In genomic region chr3:155101398-155101797, GRCh38 we compare ENCODE assay signal across 14 cellular contexts. TPM values are rescaled to one million over a fixed set of nuclear protein-coding genes. Genes with fewer than 3 reads are reported as not detected.
DNase-seq lines count a peak whose midpoint lies in the region; ATAC-seq and TF ChIP-seq lines count a peak whose summit lies in the region.
"Had no signal": no experiment of that assay in that cellular context is flagged by ENCODE, and none has a peak within 500 bp of the region (broad histone marks: within the 10 kb centered on the region; RNA-seq: fewer than 3 reads in every experiment).

No MANE protein-coding gene starts in this region.

- H3K4me1 Mint-ChIP-seq in nephron, result no peaks in the 10 kb centered on the region
- H3K4me1 Mint-ChIP-seq: B cell had no signal

- peak overlapping the region; percentile 6 for H3K18ac ChIP-seq in IMR-90 (ENCODE audit: low read depth, low read length)

- in situ Hi-C loops in IMR-90 (cut with MboI; ENCODE audit: low sequenced_read_pairs), result no loop called here

- CTCF ChIA-PET in IMR-90 (lab: Yijun Ruan, JAX), result interaction anchor here (0.7 to 1.2 kb wide), 3 partner anchors 29 to 223 kb away, joined by 3 read pairs; no protein-coding TSS in a partner anchor

- no peaks in the 10 kb centered on the region for H4K20me1 ChIP-seq in IMR-90 (ENCODE audit: insufficient read depth, low read length)

- H3K27ac Mint-ChIP-seq in nephron, result peak overlapping the region in 2 of 3 experiments; percentile 13 to 65
- H3K27ac Mint-ChIP-seq: B cell had no signal

- H3K27ac ChIP-seq in IMR-90 (ENCODE audit: insufficient read depth, low read length) (peak overlapping the region; percentile 7; the same call in 1 of the 2 replicates), tibial nerve (peak overlapping the region in 1 of 4 donors; percentile 34)
- H3K27ac ChIP-seq: pancreas, upper lobe of left lung had no signal

- peaks cover 20% of the 10 kb centered on the region for H3K36me3 Mint-ChIP-seq in nephron (ENCODE audit: low read depth)

- H3K4me3 ChIP-seq in IMR-90 (ENCODE audit: insufficient read depth, low read depth, low read length) (no peak overlapping the region), tibial nerve (no peak overlapping the region)
- H3K4me3 ChIP-seq: pancreas, upper lobe of left lung had no signal

- ATAC-seq in IMR-90 (ENCODE audit: low read depth), result peak; percentile 67
- ATAC-seq in HG03045 (IDR thresholded peaks at IDR 0.05; ENCODE audit: unreplicated experiment), result no peak

- peaks cover 6% of the 10 kb centered on the region for H3K4me1 ChIP-seq in IMR-90 (ENCODE audit: control insufficient read depth, insufficient read depth, low read length)
- peaks cover 0 to 8% (median 0%) of the 10 kb centered on the region in 4 donors for H3K4me1 ChIP-seq in tibial nerve
- H3K4me1 ChIP-seq: pancreas, upper lobe of left lung had no signal

- H3K4ac ChIP-seq in IMR-90 (ENCODE audit: low read depth, low read length), result peak overlapping the region; percentile 53

- no peaks in the 10 kb centered on the region; the same call in 1 of the 2 replicates for H3K9me1 ChIP-seq in IMR-90 (ENCODE audit: insufficient read depth, low read length)

- no peaks in the 10 kb centered on the region for H3K79me1 ChIP-seq in IMR-90 (ENCODE audit: low read depth in 1 of 2, low read length in 2 of 2)

- H3K36me3 ChIP-seq in IMR-90 (ENCODE audit: control insufficient read depth, insufficient read depth, low read length) (no peaks in the 10 kb centered on the region), tibial nerve (no peaks in the 10 kb centered on the region)
- H3K36me3 ChIP-seq: pancreas, upper lobe of left lung had no signal

- no peak for TF ChIP-seq POLR2A in IMR-90 (IDR thresholded peaks at IDR 0.05; ENCODE audit: low read depth, low read length)
- TF ChIP-seq POLR2A in tibial nerve (IDR thresholded peaks at IDR 0.05), result no peak

- no peak overlapping the region for H4K91ac ChIP-seq in IMR-90 (ENCODE audit: insufficient read depth, low read depth, low read length)

- peak in 1 of 2 donors; percentile 9 for TF ChIP-seq EP300 in tibial nerve (IDR thresholded peaks at IDR 0.05)

- TF ChIP-seq CTCF in AG09319 (IDR thresholded peaks at IDR 0.05; ENCODE audit: low read depth, low read length) (no peak), IMR-90 (conservative IDR thresholded peaks at IDR 0.05; ENCODE audit: low read depth, low read length) (no peak), nephron (IDR thresholded peaks at IDR 0.05; ENCODE audit: unreplicated experiment in 3 of 3) (no peak), tibial nerve (IDR thresholded peaks at IDR 0.05) (no peak)

- no peak overlapping the region for H3K56ac ChIP-seq in IMR-90 (ENCODE audit: extremely low read depth, insufficient read depth, low read length)

- H2AK9ac ChIP-seq in IMR-90 (replicated peaks; ENCODE audit: low read depth, low read length, poor library complexity), result no peak overlapping the region

- peak overlapping the region; percentile 12; the same call in 1 of the 2 replicates for H2AK5ac ChIP-seq in IMR-90 (ENCODE audit: low read depth, low read length)

- no TSS peak for BruUV-seq in IMR-90 (replicated peaks; lab: Mats Ljungman, UMichigan)

- WGBS in IMR-90 (ENCODE audit: extremely low coverage in 2 of 2, insufficient read length in 1 of 2), 2 experiments, result no CpG with 5 or more reads among the region's 2 CpGs
- WGBS in tibial nerve, 2 donors, result 14 to 24% methylated on average over 2 of the region's 2 CpGs

- peak overlapping the region in 1 of 2 experiments; percentile 20; a peak in 1 of 4 replicates for H4K8ac ChIP-seq in IMR-90 (ENCODE audit: low read depth in 2 of 2, low read length in 2 of 2)

- no peak overlapping the region for H3K4me3 Mint-ChIP-seq in nephron
- H3K4me3 Mint-ChIP-seq: B cell had no signal

- H2BK120ac ChIP-seq in IMR-90 (ENCODE audit: low read depth, low read length), result peak overlapping the region; percentile 28

- DNase-seq in AG09319 (ENCODE audit: extremely low read depth, low read depth) (peak; percentile 35), IMR-90 (peak; percentile 81), fibroblast of gingiva (ENCODE audit: low read depth) (peak; percentile 92), tibial nerve (ENCODE audit: low spot score in 2 of 2) (no peak), T-helper 9 cell (no peak)
- DNase-seq in stimulated activated CD8-positive, alpha-beta memory T cell treated with anti-CD3 and anti-CD28 coated beads, Interleukin-4, amount 100 ng/mL, for 48 hours, result no peak
- DNase-seq: activated naive CD4-positive, alpha-beta T cell treated with anti-CD3 and anti-CD28 coated beads, Interleukin-2, amount 50 U/mL, for 16 hours; DMS53; NCI-H2107; pancreas; upper lobe of left lung had no signal

- H3K9me3 ChIP-seq in IMR-90 (ENCODE audit: control insufficient read depth, insufficient read depth, low read length), result peaks cover 2% of the 10 kb centered on the region; the same call in 1 of the 2 replicates
- no peaks in the 10 kb centered on the region for H3K9me3 ChIP-seq in tibial nerve
- H3K9me3 ChIP-seq: pancreas, upper lobe of left lung had no signal

- POLR2A ChIA-PET in IMR-90 (lab: Charles Lee; ENCODE audit: unreplicated experiment), result no interaction called here

- no peak overlapping the region for H3K23ac ChIP-seq in IMR-90 (ENCODE audit: low read depth, low read length)

- H3K27me3 ChIP-seq in IMR-90 (ENCODE audit: control insufficient read depth, insufficient read depth, low read length), result no peaks in the 10 kb centered on the region
- H3K27me3 ChIP-seq in tibial nerve, result no peaks in the 10 kb centered on the region
- H3K27me3 ChIP-seq: pancreas, upper lobe of left lung had no signal

- no peak overlapping the region for H3K4me2 ChIP-seq in IMR-90 (ENCODE audit: low read depth, low read length)

- no peak overlapping the region for H2AFZ ChIP-seq in IMR-90 (replicated peaks; ENCODE audit: low read length, poor library complexity)

- no peak for TF ChIP-seq RAD21 in IMR-90 (IDR thresholded peaks at IDR 0.05; ENCODE audit: low read length)

- peaks cover 13% of the 10 kb centered on the region for H3K9me3 Mint-ChIP-seq in nephron

- H3K27me3 Mint-ChIP-seq in nephron (ENCODE audit: low read depth), result no peaks in the 10 kb centered on the region
- H3K27me3 Mint-ChIP-seq: B cell had no signal

- H3K9ac ChIP-seq in IMR-90 (ENCODE audit: low read depth, low read length), result no peak overlapping the region

- H3K14ac ChIP-seq in IMR-90 (replicated peaks; ENCODE audit: low read depth, low read length), result peak overlapping the region; percentile 29

- H4K5ac ChIP-seq in IMR-90 (ENCODE audit: low read depth, low read length), result peak overlapping the region; percentile 2; the same call in 1 of the 2 replicates

- H2BK20ac ChIP-seq in IMR-90 (ENCODE audit: low read depth, low read length), result peak overlapping the region; percentile 69

- dilution Hi-C loops in IMR-90 (cut with HindIII; ENCODE audit: low sequenced_read_pairs, unreplicated experiment), result no loop called here

- 0 out of 3 replicates have a peak overlapping the region, but pooled peaks have one; percentile 62 for H2BK15ac ChIP-seq in IMR-90 (ENCODE audit: low read depth, low read length)

- no peak overlapping the region for H2BK5ac ChIP-seq in IMR-90 (ENCODE audit: low read depth, low read length, poor library complexity, severe bottlenecking)

- intact Hi-C loops in IMR-90 (cut with micrococcal nuclease), result no loop called here

TF ChIP-seq in IMR-90, 13 proteins besides CTCF, POLR2A, EP300 and RAD21:
- no peak for TF ChIP-seq MAFK (IDR thresholded peaks at IDR 0.05; ENCODE audit: low read depth, low read length)
- no peak for TF ChIP-seq ELK1 (IDR thresholded peaks at IDR 0.05; ENCODE audit: borderline replicate concordance, low read depth, low read length)
- TF ChIP-seq MAZ (IDR thresholded peaks at IDR 0.05; ENCODE audit: borderline replicate concordance, low read depth, low read length), result no peak
- TF ChIP-seq RCOR1 (IDR thresholded peaks at IDR 0.05; ENCODE audit: insufficient replicate concordance, low read length), result no peak
- TF ChIP-seq NFE2L2 (IDR thresholded peaks at IDR 0.05; ENCODE audit: low read depth, low read length), result no peak
- no peak for TF ChIP-seq MXI1 (IDR thresholded peaks at IDR 0.05; ENCODE audit: borderline replicate concordance, low read depth, low read length)
- no peak for TF ChIP-seq BHLHE40 (IDR thresholded peaks at IDR 0.05; ENCODE audit: low read depth, low read length)
- no peak for TF ChIP-seq RFX5 (IDR thresholded peaks at IDR 0.05; ENCODE audit: low read depth, low read length)
- TF ChIP-seq CHD1 (IDR thresholded peaks at IDR 0.05; ENCODE audit: low read depth, low read length), result no peak
- TF ChIP-seq USF2 (IDR thresholded peaks at IDR 0.05; ENCODE audit: low read depth, low read length), result no peak
- TF ChIP-seq FOS (IDR thresholded peaks at IDR 0.05; ENCODE audit: low read depth, low read length), result no peak
- TF ChIP-seq CEBPB (IDR thresholded peaks at IDR 0.05; ENCODE audit: low read depth, low read length), result no peak
- TF ChIP-seq SMC3 (IDR thresholded peaks at IDR 0.05; ENCODE audit: low read depth, low read length), result no peak

RNA-seq across cellular contexts. Expression of gene MME, which starts 21.3 kb away (rescaled TPM):
- total RNA-seq in IMR-90 (2012; rRNA removed) (19.4 and 22.8 TPM in 2 replicates), tibial nerve (100 to 1,000 TPM in 3 of 4 donors, 10 to 100 TPM in 1; 47.7 to 127 (median 112) TPM)
- 7.5 and 11.7 TPM in 2 replicates for polyA plus RNA-seq in IMR-90 (2012; rRNA removed)
- polyA plus RNA-seq in IMR-90 (2012; cell fraction: cytosol; rRNA removed), result 2.2 and 6.1 TPM in 2 replicates
- polyA plus RNA-seq in IMR-90 (2012; cell fraction: nucleus; rRNA removed; ENCODE audit: low replicate concordance), result 2.2 and 16.5 TPM in 2 replicates

Comparison
In these comparisons a context has a peak if more than half of its experiments do, and no peak if none do; other contexts are left out.
1. DNase-seq: peak in AG09319 (single experiment), IMR-90 (single experiment) and fibroblast of gingiva (single experiment); none in tibial nerve (0 of 2), T-helper 9 cell (single experiment) and stimulated activated CD8-positive, alpha-beta memory T cell treated with anti-CD3 and anti-CD28 coated beads, Interleukin-4, amount 100 ng/mL, for 48 hours (single experiment).